In the genomic region with DNA sequence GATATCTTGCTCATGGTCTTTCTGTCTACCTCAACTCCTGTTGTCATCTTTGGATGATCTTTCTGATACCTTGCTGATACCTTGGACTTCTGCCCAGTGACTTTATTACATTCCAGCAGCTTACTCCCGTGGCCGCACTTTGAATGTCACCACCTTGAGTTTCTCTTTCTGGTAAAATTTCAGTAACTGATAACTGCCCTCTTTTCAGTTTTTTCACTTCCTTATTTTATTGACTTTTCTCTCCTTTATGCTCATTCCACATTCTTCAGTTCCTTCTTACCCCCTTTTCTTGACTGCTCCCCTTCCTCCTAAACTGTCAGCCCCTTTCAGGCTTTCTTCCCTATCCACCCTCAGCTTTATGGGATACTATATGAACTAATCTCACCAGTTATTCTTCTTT, we compare ENCODE assay signal across 18 cellular contexts. TPM values are rescaled to one million over a fixed set of nuclear protein-coding genes. Genes with fewer than 3 reads are reported as not detected.
DNase-seq lines count a peak whose midpoint lies in the region; ATAC-seq, FAIRE-seq and TF ChIP-seq lines count a peak whose summit lies in the region.
"Had no signal": no experiment of that assay in that cellular context is flagged by ENCODE, and none has a peak within 500 bp of the region (broad histone marks: within the 10 kb centered on the region; RNA-seq: fewer than 3 reads in every experiment).

No MANE protein-coding gene starts in this region.

- no peak overlapping the region for H3K4ac ChIP-seq in mesendoderm (ENCODE audit: low read depth, low read length)

- no peak overlapping the region for H2BK120ac ChIP-seq in mesendoderm (ENCODE audit: low read depth, low read length)

- H3K4me2 ChIP-seq in OCI-LY3 (ENCODE audit: low read length) (peak overlapping the region; percentile 67), mesendoderm (ENCODE audit: low read length) (no peak overlapping the region)
- H3K4me2 ChIP-seq: BLaER1 had no signal

- H3K23ac ChIP-seq in mesendoderm (ENCODE audit: low read length): no peak overlapping the region

- H2BK15ac ChIP-seq in mesendoderm (replicated peaks; ENCODE audit: low read depth): no peak overlapping the region

- H3K4me1 ChIP-seq in OCI-LY3 (ENCODE audit: low read length): peaks cover 46% of the 10 kb centered on the region
- no peaks in the 10 kb centered on the region for H3K4me1 ChIP-seq in effector memory CD4-positive, alpha-beta T cell (ENCODE audit: control insufficient read depth, insufficient read depth, low read length, poor library complexity, severe bottlenecking)
- H3K4me1 ChIP-seq in mesendoderm (ENCODE audit: control insufficient read depth, low read depth, low read length): no peaks in the 10 kb centered on the region
- H3K4me1 ChIP-seq: BLaER1 had no signal

- no CpG with 5 or more reads among the region's 2 CpGs for WGBS in mesendoderm (ENCODE audit: extremely low coverage, insufficient coverage, low lambda C conversion rate)

- peak overlapping the region; percentile 33; the same call in 1 of the 2 replicates for H3K4me3 ChIP-seq in OCI-LY3 (ENCODE audit: low read length)
- no peak overlapping the region for H3K4me3 ChIP-seq in effector memory CD4-positive, alpha-beta T cell (ENCODE audit: insufficient read depth, low read depth, low read length, poor library complexity, severe bottlenecking)
- no peak overlapping the region for H3K4me3 ChIP-seq in mesendoderm (ENCODE audit: low read length)
- H3K4me3 ChIP-seq: BLaER1 had no signal

- no peak overlapping the region for H2BK5ac ChIP-seq in mesendoderm (ENCODE audit: low read length)

- TF ChIP-seq POLR2A in GM12891 (IDR thresholded peaks at IDR 0.05; ENCODE audit: low read depth, low read length): no peak

- no peak overlapping the region for H2AK5ac ChIP-seq in mesendoderm (ENCODE audit: low read length)

- H3K36me3 ChIP-seq in OCI-LY3 (replicated peaks; ENCODE audit: low read depth, low read length) (peaks cover 46% of the 10 kb centered on the region), mesendoderm (ENCODE audit: control insufficient read depth, insufficient read depth, low read length) (no peaks in the 10 kb centered on the region)
- peaks cover 49% of the 10 kb centered on the region for H3K36me3 ChIP-seq in effector memory CD4-positive, alpha-beta T cell (ENCODE audit: control insufficient read depth, insufficient read depth, low read length)

- H3K27ac ChIP-seq in OCI-LY3 (ENCODE audit: low read length) (peak overlapping the region; percentile 52), mesendoderm (ENCODE audit: low read depth, low read length) (no peak overlapping the region)
- no peak overlapping the region for H3K27ac ChIP-seq in effector memory CD4-positive, alpha-beta T cell (ENCODE audit: insufficient read depth, low read length, poor library complexity, severe bottlenecking)
- H3K27ac ChIP-seq: BLaER1, foreskin keratinocyte had no signal

- no peak overlapping the region for H4K8ac ChIP-seq in mesendoderm (ENCODE audit: low read depth, low read length)

- no peak overlapping the region for H3K56ac ChIP-seq in mesendoderm (ENCODE audit: low read length)

- H3K9ac ChIP-seq in OCI-LY3 (ENCODE audit: low read length): no peak overlapping the region
- H3K9ac ChIP-seq in mesendoderm (ENCODE audit: low read length): no peak overlapping the region
- H3K9ac ChIP-seq: BLaER1 had no signal

- DNase-seq in GM12891 (ENCODE audit: insufficient read length, low spot score): no peak
- no peak for DNase-seq in activated gamma-delta T cell (lab: John Stamatoyannopoulos, UW)
- DNase-seq in HUDEP-2 (lab: John Stamatoyannopoulos, UW; ENCODE audit: unreplicated experiment in 76 of 76): no peak
- no peak for DNase-seq in effector memory CD4-positive, alpha-beta T cell
- DNase-seq in mesendoderm: no peak
- DNase-seq: activated CD8-positive, alpha-beta memory T cell treated with anti-CD3 and anti-CD28 coated beads, Interleukin-2, amount 50 U/mL, for 48 hours; effector CD8-positive, alpha-beta T cell; foreskin keratinocyte; NCI-H526; stimulated activated naive CD4-positive, alpha-beta T cell treated with Interleukin-2 at 50 U/mL for 16 hours had no signal

- H3K79me2 ChIP-seq in OCI-LY3 (ENCODE audit: low read length) (no peaks in the 10 kb centered on the region), mesendoderm (ENCODE audit: control insufficient read depth, insufficient read depth, low read length) (no peaks in the 10 kb centered on the region)

- ATAC-seq in GM19438 (IDR thresholded peaks at IDR 0.05; ENCODE audit: low read depth, unreplicated experiment) (peak; percentile 65), HG02884 (IDR thresholded peaks at IDR 0.05; ENCODE audit: unreplicated experiment) (peak; percentile 49)
- ATAC-seq: foreskin keratinocyte, Right ventricle myocardium inferior had no signal

- H3K18ac ChIP-seq in mesendoderm (ENCODE audit: low read length): no peak overlapping the region

- FAIRE-seq in GM12891 (lab: Jason Lieb, UNC): peak; percentile 13
- FAIRE-seq: astrocyte, G401.6, keratinocyte had no signal

- no peaks in the 10 kb centered on the region for H3K79me1 ChIP-seq in mesendoderm (ENCODE audit: low read length)

- no peak overlapping the region for H4K5ac ChIP-seq in mesendoderm (ENCODE audit: low read length)

- H3K9me3 ChIP-seq in OCI-LY3 (ENCODE audit: insufficient read depth, low read length): no peaks in the 10 kb centered on the region
- no peaks in the 10 kb centered on the region for H3K9me3 ChIP-seq in effector memory CD4-positive, alpha-beta T cell (ENCODE audit: control insufficient read depth, low read length)

- H3K27me3 ChIP-seq in OCI-LY3 (ENCODE audit: low read depth, low read length): no peaks in the 10 kb centered on the region
- no peaks in the 10 kb centered on the region for H3K27me3 ChIP-seq in effector memory CD4-positive, alpha-beta T cell (replicated peaks; ENCODE audit: control insufficient read depth, insufficient read depth, low read length, poor library complexity, severe bottlenecking)
- no peaks in the 10 kb centered on the region for H3K27me3 ChIP-seq in mesendoderm (ENCODE audit: insufficient read depth, low read length, poor library complexity)
- H3K27me3 ChIP-seq: BLaER1, foreskin keratinocyte had no signal

- H4K20me1 ChIP-seq in OCI-LY3 (ENCODE audit: insufficient read depth, low read length): no peaks in the 10 kb centered on the region
- H4K20me1 ChIP-seq: BLaER1 had no signal

- H2AFZ ChIP-seq in OCI-LY3 (ENCODE audit: low read depth, low read length): no peak overlapping the region

- no peak for TF ChIP-seq CTCF in OCI-LY3 (IDR thresholded peaks at IDR 0.05; ENCODE audit: low read depth, low read length)

TF ChIP-seq in GM12891, 5 proteins besides CTCF, POLR2A, EP300 and RAD21:
- TF ChIP-seq POU2F2 (IDR thresholded peaks at IDR 0.05; ENCODE audit: low read depth, low read length) (no peak), SPI1 (IDR thresholded peaks at IDR 0.05; ENCODE audit: low read depth, low read length) (peak; percentile 95), TAF1 (IDR thresholded peaks at IDR 0.05; ENCODE audit: low read depth, low read length) (no peak), PAX5 (IDR thresholded peaks at IDR 0.05; ENCODE audit: insufficient read depth, low read length, severe bottlenecking) (no peak), POLR2AphosphoS5 (IDR thresholded peaks at IDR 0.05; ENCODE audit: low read depth, low read length) (no peak)
TF ChIP-seq in GM12891: peak in this region for 1.

RNA-seq across cellular contexts. Expression of a gene that starts 7.0 kb away (rescaled TPM):
- 8.7 TPM for polyA plus RNA-seq in GM12891 (2012; ENCODE audit: low read depth, missing spikeins)
- polyA plus RNA-seq in mesendoderm (2013, experiment 1 of 2): 0.63 TPM
- polyA plus RNA-seq in mesendoderm (2013, experiment 2 of 2): 0.85 TPM

RNA-seq across cellular contexts. Expression of a gene that starts 14.0 kb away (rescaled TPM):
- polyA plus RNA-seq in GM12891 (2012; ENCODE audit: low read depth, missing spikeins): 3.4 TPM
- 17.3 TPM for polyA plus RNA-seq in mesendoderm (2013, experiment 1 of 2)
- polyA plus RNA-seq in mesendoderm (2013, experiment 2 of 2): 16.4 TPM

RNA-seq across cellular contexts. Expression of a gene that starts 47.9 kb away (rescaled TPM):
- 37.4 TPM for polyA plus RNA-seq in GM12891 (2012; ENCODE audit: low read depth, missing spikeins)
- polyA plus RNA-seq in mesendoderm (2013, experiment 1 of 2): 15.9 TPM
- 17.1 TPM for polyA plus RNA-seq in mesendoderm (2013, experiment 2 of 2)
